ENCODE assay signal across 2 cellular contexts in the genomic region with DNA sequence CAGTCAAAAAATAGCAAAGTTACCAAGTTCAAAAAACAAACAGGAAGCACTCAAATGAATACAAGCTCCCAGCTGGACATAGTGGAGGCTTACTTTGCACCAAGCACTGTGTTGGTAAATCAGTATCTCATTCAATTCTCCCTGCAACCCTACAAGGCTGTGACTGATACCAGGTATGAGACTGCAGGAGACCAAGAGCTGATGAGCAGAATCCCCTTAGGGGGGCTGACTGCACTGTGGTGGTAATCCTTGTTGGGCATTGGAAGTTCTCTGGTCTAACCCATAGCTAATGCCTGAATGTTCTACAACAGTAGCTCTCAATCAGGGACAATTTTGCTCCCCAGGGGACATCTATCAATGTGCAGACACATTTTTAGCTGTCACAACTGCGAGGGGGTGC.
TF ChIP-seq lines count a peak whose summit lies in the region.

No MANE protein-coding gene starts in this region.

TF ChIP-seq in SK-N-SH treated with all-trans-retinoic acid at 6 μM for 48 hours, 23 proteins besides CTCF, POLR2A, EP300 and RAD21 (continued from another document):
- TF ChIP-seq, protein P1, sequence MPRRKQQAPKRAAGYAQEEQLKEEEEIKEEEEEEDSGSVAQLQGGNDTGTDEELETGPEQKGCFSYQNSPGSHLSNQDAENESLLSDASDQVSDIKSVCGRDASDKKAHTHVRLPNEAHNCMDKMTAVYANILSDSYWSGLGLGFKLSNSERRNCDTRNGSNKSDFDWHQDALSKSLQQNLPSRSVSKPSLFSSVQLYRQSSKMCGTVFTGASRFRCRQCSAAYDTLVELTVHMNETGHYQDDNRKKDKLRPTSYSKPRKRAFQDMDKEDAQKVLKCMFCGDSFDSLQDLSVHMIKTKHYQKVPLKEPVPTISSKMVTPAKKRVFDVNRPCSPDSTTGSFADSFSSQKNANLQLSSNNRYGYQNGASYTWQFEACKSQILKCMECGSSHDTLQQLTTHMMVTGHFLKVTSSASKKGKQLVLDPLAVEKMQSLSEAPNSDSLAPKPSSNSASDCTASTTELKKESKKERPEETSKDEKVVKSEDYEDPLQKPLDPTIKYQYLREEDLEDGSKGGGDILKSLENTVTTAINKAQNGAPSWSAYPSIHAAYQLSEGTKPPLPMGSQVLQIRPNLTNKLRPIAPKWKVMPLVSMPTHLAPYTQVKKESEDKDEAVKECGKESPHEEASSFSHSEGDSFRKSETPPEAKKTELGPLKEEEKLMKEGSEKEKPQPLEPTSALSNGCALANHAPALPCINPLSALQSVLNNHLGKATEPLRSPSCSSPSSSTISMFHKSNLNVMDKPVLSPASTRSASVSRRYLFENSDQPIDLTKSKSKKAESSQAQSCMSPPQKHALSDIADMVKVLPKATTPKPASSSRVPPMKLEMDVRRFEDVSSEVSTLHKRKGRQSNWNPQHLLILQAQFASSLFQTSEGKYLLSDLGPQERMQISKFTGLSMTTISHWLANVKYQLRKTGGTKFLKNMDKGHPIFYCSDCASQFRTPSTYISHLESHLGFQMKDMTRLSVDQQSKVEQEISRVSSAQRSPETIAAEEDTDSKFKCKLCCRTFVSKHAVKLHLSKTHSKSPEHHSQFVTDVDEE (CRISPR knock-in tag; IDR thresholded peaks at IDR 0.05), result no peak
- TF ChIP-seq ISL1 (CRISPR knock-in tag; IDR thresholded peaks at IDR 0.05), result no peak
- no peak for TF ChIP-seq SNAI2 (CRISPR knock-in tag; IDR thresholded peaks at IDR 0.05)
- TF ChIP-seq RARB (CRISPR knock-in tag; IDR thresholded peaks at IDR 0.05), result no peak
- TF ChIP-seq, protein P2, sequence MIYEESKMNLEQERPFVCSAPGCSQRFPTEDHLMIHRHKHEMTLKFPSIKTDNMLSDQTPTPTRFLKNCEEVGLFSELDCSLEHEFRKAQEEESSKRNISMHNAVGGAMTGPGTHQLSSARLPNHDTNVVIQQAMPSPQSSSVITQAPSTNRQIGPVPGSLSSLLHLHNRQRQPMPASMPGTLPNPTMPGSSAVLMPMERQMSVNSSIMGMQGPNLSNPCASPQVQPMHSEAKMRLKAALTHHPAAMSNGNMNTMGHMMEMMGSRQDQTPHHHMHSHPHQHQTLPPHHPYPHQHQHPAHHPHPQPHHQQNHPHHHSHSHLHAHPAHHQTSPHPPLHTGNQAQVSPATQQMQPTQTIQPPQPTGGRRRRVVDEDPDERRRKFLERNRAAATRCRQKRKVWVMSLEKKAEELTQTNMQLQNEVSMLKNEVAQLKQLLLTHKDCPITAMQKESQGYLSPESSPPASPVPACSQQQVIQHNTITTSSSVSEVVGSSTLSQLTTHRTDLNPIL (CRISPR knock-in tag; IDR thresholded peaks at IDR 0.05; ENCODE audit: low read depth), result no peak
- TF ChIP-seq, protein P3, sequence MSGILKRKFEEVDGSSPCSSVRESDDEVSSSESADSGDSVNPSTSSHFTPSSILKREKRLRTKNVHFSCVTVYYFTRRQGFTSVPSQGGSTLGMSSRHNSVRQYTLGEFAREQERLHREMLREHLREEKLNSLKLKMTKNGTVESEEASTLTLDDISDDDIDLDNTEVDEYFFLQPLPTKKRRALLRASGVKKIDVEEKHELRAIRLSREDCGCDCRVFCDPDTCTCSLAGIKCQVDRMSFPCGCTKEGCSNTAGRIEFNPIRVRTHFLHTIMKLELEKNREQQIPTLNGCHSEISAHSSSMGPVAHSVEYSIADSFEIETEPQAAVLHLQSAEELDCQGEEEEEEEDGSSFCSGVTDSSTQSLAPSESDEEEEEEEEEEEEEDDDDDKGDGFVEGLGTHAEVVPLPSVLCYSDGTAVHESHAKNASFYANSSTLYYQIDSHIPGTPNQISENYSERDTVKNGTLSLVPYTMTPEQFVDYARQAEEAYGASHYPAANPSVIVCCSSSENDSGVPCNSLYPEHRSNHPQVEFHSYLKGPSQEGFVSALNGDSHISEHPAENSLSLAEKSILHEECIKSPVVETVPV (CRISPR knock-in tag; IDR thresholded peaks at IDR 0.05), result no peak
- no peak for TF ChIP-seq TCF4 (CRISPR knock-in tag; IDR thresholded peaks at IDR 0.05; ENCODE audit: borderline replicate concordance)
- TF ChIP-seq ARNTL (CRISPR knock-in tag; IDR thresholded peaks at IDR 0.05; ENCODE audit: borderline replicate concordance, low read depth), result no peak
- TF ChIP-seq PPARA (CRISPR knock-in tag; IDR thresholded peaks at IDR 0.05; ENCODE audit: borderline replicate concordance), result no peak
- no peak for TF ChIP-seq CSDC2 (CRISPR knock-in tag; IDR thresholded peaks at IDR 0.05)
- TF ChIP-seq GLIS3 (CRISPR knock-in tag; IDR thresholded peaks at IDR 0.05), result no peak
- no peak for TF ChIP-seq BACH2 (CRISPR knock-in tag; IDR thresholded peaks at IDR 0.05; ENCODE audit: borderline replicate concordance)
- TF ChIP-seq ZFP3 (CRISPR knock-in tag; IDR thresholded peaks at IDR 0.05), result no peak
- no peak for TF ChIP-seq ZFP30 (CRISPR knock-in tag; IDR thresholded peaks at IDR 0.05)

TF ChIP-seq in SK-N-SH, 30 proteins besides CTCF, POLR2A, EP300 and RAD21 (continued from another document):
- TF ChIP-seq, protein P4, sequence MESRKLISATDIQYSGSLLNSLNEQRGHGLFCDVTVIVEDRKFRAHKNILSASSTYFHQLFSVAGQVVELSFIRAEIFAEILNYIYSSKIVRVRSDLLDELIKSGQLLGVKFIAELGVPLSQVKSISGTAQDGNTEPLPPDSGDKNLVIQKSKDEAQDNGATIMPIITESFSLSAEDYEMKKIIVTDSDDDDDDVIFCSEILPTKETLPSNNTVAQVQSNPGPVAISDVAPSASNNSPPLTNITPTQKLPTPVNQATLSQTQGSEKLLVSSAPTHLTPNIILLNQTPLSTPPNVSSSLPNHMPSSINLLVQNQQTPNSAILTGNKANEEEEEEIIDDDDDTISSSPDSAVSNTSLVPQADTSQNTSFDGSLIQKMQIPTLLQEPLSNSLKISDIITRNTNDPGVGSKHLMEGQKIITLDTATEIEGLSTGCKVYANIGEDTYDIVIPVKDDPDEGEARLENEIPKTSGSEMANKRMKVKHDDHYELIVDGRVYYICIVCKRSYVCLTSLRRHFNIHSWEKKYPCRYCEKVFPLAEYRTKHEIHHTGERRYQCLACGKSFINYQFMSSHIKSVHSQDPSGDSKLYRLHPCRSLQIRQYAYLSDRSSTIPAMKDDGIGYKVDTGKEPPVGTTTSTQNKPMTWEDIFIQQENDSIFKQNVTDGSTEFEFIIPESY (IDR thresholded peaks at IDR 0.05; ENCODE audit: borderline replicate concordance, low read depth), result no peak
- TF ChIP-seq GABPA (IDR thresholded peaks at IDR 0.05; ENCODE audit: low read depth), result no peak
- TF ChIP-seq JUND (IDR thresholded peaks at IDR 0.05), result no peak
